In genomic region chr16:46689492-46690280, GRCh38 we compare ENCODE assay signal across 8 cellular contexts. TPM values are rescaled to one million over a fixed set of nuclear protein-coding genes. Genes with fewer than 3 reads are reported as not detected.
DNase-seq lines count a peak whose midpoint lies in the region; ATAC-seq lines count a peak whose summit lies in the region.

Gene ORC6, plus strand, starts transcription at chr16:46689659. Its CDS starts 47 bp downstream, at chr16:46689706.

- peak; percentile 70 for ATAC-seq in GM21825 (IDR thresholded peaks at IDR 0.05; ENCODE audit: unreplicated experiment)
- ATAC-seq in natural killer cell treated with Interleukin-12 subunit alpha and Interleukin-12 subunit beta and Interleukin-15 and Interleukin-18, amount 100 ng/mL, for 72 hours, result peak; percentile 92 to 93

- no peaks in the 10 kb centered on the region for H3K27me3 Mint-ChIP-seq in natural killer cell treated with Interleukin-12 subunit alpha and Interleukin-12 subunit beta and Interleukin-15 and Interleukin-18, amount 100 ng/mL, for 72 hours

- peaks cover 14 to 28% of the 10 kb centered on the region in 2 donors for H3K4me1 Mint-ChIP-seq in natural killer cell treated with Interleukin-12 subunit alpha and Interleukin-12 subunit beta and Interleukin-15 and Interleukin-18, amount 100 ng/mL, for 72 hours (ENCODE audit: low read depth in 2 of 2)

- no peaks in the 10 kb centered on the region for H3K9me3 Mint-ChIP-seq in natural killer cell treated with Interleukin-12 subunit alpha and Interleukin-12 subunit beta and Interleukin-15 and Interleukin-18, amount 100 ng/mL, for 72 hours

- no peak within 1 kb of the TSS for H3K27ac Mint-ChIP-seq in natural killer cell treated with Interleukin-12 subunit alpha and Interleukin-12 subunit beta and Interleukin-15 and Interleukin-18, amount 100 ng/mL, for 72 hours

- DNase-seq in EL (peak; percentile 97), Kasumi-1 (lab: John Stamatoyannopoulos, UW) (peak; percentile 94 to 95), RPMI7951 (ENCODE audit: low read depth) (peak; percentile 94), fibroblast of peridontal ligament (ENCODE audit: extremely low read depth) (peak; percentile 69)
- DNase-seq in activated T-helper 1 cell treated with anti-CD3 and anti-CD28 coated beads, Interleukin-2, amount 50 U/mL, for 16 hours (ENCODE audit: low read depth in 1 of 2, low spot score in 1 of 2), result peak; percentile 92
- peak; percentile 98 for DNase-seq in natural killer cell treated with Interleukin-12 subunit alpha and Interleukin-12 subunit beta and Interleukin-15 and Interleukin-18, amount 100 ng/mL, for 72 hours (ENCODE audit: low spot score)
- peak; percentile 98 for DNase-seq in stimulated activated naive CD4-positive, alpha-beta T cell treated with Interleukin-2 at 50 U/mL for 16 hours (lab: John Stamatoyannopoulos, UW)

- H3K4me3 Mint-ChIP-seq in natural killer cell treated with Interleukin-12 subunit alpha and Interleukin-12 subunit beta and Interleukin-15 and Interleukin-18, amount 100 ng/mL, for 72 hours, result no peak within 1 kb of the TSS

- H3K36me3 Mint-ChIP-seq in natural killer cell treated with Interleukin-12 subunit alpha and Interleukin-12 subunit beta and Interleukin-15 and Interleukin-18, amount 100 ng/mL, for 72 hours, result peaks cover 9% of the 10 kb centered on the region

RNA-seq across cellular contexts. Expression of gene ORC6, which starts in this region (rescaled TPM):
- 33.3 and 53.0 TPM in 2 replicates for total RNA-seq in RPMI7951 (2014; rRNA removed; shearing (Covaris generic))
- total RNA-seq in natural killer cell treated with Interleukin-12 subunit alpha and Interleukin-12 subunit beta and Interleukin-15 and Interleukin-18, amount 100 ng/mL, for 72 hours, result 10 to 100 TPM; 26.1 to 73.1 TPM

Comparison
In these comparisons a context has a peak if more than half of its experiments do, and no peak if none do; other contexts are left out.
1. Peak in every context shown above with its lines: DNase-seq and ATAC-seq.